18 cellular contexts compared by ENCODE assay signal in genomic region chr13:75740008-75740407, GRCh38.
"Had no signal": no experiment of that assay in that cellular context is flagged by ENCODE, and none has a peak within 500 bp of the region (broad histone marks: within the 10 kb centered on the region; RNA-seq: fewer than 3 reads in every experiment).

No MANE protein-coding gene starts in this region.

- H3K4me3 ChIP-seq: dorsolateral prefrontal cortex, heart right ventricle, left ventricle myocardium inferior, neural progenitor cell, sigmoid colon, stomach, testis had no signal

- DNase-seq: activated B cell treated with CpG ODN at 0.5 μM for 24 hours; activated CD4-positive, alpha-beta memory T cell treated with anti-CD3 and anti-CD28 coated beads, Interleukin-2, amount 10 ng/mL, durations not matched to agents 7 days and 5 days; activated CD4-positive, alpha-beta T cell treated with anti-CD3 and anti-CD28 coated beads for 48 hours; activated CD8-positive, alpha-beta memory T cell treated with anti-CD3 and anti-CD28 coated beads, Interleukin-2, amount 10 ng/mL, durations not matched to agents 7 days and 5 days; activated naive CD8-positive, alpha-beta T cell treated with anti-CD3 and anti-CD28 coated beads for 36 hours; amniotic stem cell; dorsolateral prefrontal cortex; endodermal cell; heart right ventricle; left ventricle myocardium inferior; naive B cell; sigmoid colon; stimulated activated CD4-positive, alpha-beta T cell treated with anti-CD3 and anti-CD28 coated beads, Interleukin-4, amount 100 ng/mL, for 24 hours; stomach; T-helper 9 cell; testis had no signal

- H3K27me3 ChIP-seq: dorsolateral prefrontal cortex, heart right ventricle, neural progenitor cell, sigmoid colon, stomach, testis had no signal

- H3K36me3 ChIP-seq: heart right ventricle, left ventricle myocardium inferior, neural progenitor cell, sigmoid colon, stomach had no signal

- H3K4me2 ChIP-seq: neural progenitor cell had no signal

- H3K9ac ChIP-seq: neural progenitor cell had no signal

- H3K27ac ChIP-seq: dorsolateral prefrontal cortex, heart right ventricle, left ventricle myocardium inferior, neural progenitor cell, sigmoid colon, stomach, testis had no signal

- H2AFZ ChIP-seq: neural progenitor cell had no signal

- H3K9me3 ChIP-seq: sigmoid colon, stomach, testis had no signal

- H3K4me1 ChIP-seq: neural progenitor cell, sigmoid colon, stomach, testis had no signal

- ATAC-seq: activated CD8-positive, alpha-beta memory T cell treated with anti-CD3 and anti-CD28 coated beads, Interleukin-2, amount 10 ng/mL, durations not matched to agents 7 days and 5 days; heart right ventricle; stimulated activated effector memory CD8-positive, alpha-beta T cell treated with anti-CD3 and anti-CD28 coated beads, Interleukin-12 subunit alpha, Interleukin-12 subunit beta, amount 100 ng/mL, for 72 hours had no signal
